1 cellular context compared by ENCODE assay signal in genomic region chr19:18156841-18157464, GRCh38.
TF ChIP-seq lines count a peak whose summit lies in the region.

No MANE protein-coding gene starts in this region.

TF ChIP-seq in WTC11, 78 proteins besides CTCF, POLR2A, EP300 and RAD21 (continued from another document):
- TF ChIP-seq FOXP4 (CRISPR knock-in tag; IDR thresholded peaks at IDR 0.05) (no peak), E2F4 (CRISPR knock-in tag; IDR thresholded peaks at IDR 0.05; ENCODE audit: borderline replicate concordance, low read depth) (no peak), GTF2I (CRISPR knock-in tag; conservative IDR thresholded peaks at IDR 0.05) (no peak), ZNF416 (CRISPR knock-in tag; IDR thresholded peaks at IDR 0.05) (no peak), USF1 (CRISPR knock-in tag; IDR thresholded peaks at IDR 0.05) (no peak), NR1H2 (CRISPR knock-in tag; IDR thresholded peaks at IDR 0.05) (no peak), JAZF1 (CRISPR knock-in tag; IDR thresholded peaks at IDR 0.05) (no peak), ZNF671 (CRISPR knock-in tag; IDR thresholded peaks at IDR 0.05) (no peak)
